ENCODE assay signal across 21 cellular contexts in the genomic region with DNA sequence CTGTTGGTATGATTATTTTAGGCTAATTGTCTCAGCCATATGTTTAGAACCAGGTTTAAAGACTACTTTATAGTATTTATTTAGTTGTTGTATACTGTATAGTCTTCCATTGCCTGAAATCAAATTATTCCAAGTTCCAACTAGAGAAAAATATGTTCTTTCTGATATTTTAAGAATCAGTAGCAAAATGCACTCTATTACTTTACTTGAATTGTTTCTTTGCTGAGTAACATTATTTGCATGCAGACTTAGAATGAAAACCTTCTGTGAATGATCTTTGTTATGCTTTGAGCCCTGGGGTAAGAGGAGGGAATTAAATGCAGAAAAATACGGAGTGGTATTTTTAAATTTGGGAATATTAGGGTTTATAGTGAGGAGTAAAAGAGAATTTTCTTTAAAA. TPM values are rescaled to one million over a fixed set of nuclear protein-coding genes. Genes with fewer than 3 reads are reported as not detected.
"Had no signal": no experiment of that assay in that cellular context is flagged by ENCODE, and none has a peak within 500 bp of the region (broad histone marks: within the 10 kb centered on the region; RNA-seq: fewer than 3 reads in every experiment).

No MANE protein-coding gene starts in this region.

- H3K27ac ChIP-seq: cardiac muscle cell, foreskin keratinocyte, neutrophil, right lobe of liver, uterus had no signal

- H3K4me3 ChIP-seq: cardiac muscle cell, mucosa of descending colon, right lobe of liver, uterus had no signal

- H3K36me3 ChIP-seq: cardiac muscle cell, neutrophil, right lobe of liver, uterus had no signal

- H3K9me3 ChIP-seq: mucosa of descending colon, neutrophil, right lobe of liver, uterus had no signal

- DNase-seq: activated CD4-positive, alpha-beta memory T cell treated with anti-CD3 and anti-CD28 coated beads, Interleukin-2, amount 10 ng/mL, durations not matched to agents 7 days and 5 days; activated CD4-positive, alpha-beta T cell treated with anti-CD3 and anti-CD28 coated beads for 1 hour; activated CD4-positive, alpha-beta T cell treated with anti-CD3 and anti-CD28 coated beads, Interleukin-2, amount 10 ng/mL, durations not matched to agents 7 days and 5 days; activated CD8-positive, alpha-beta memory T cell treated with anti-CD3 and anti-CD28 coated beads, Interleukin-2, amount 50 U/mL, for 48 hours; activated gamma-delta T cell treated with Interleukin-2 at 50 U/mL for 16 hours; activated naive CD8-positive, alpha-beta T cell treated with anti-CD3 and anti-CD28 coated beads, Interleukin-2, amount 50 U/mL, for 24 hours; activated T-cell treated with anti-CD3 and anti-CD28 coated beads, Interleukin-2, amount 50 U/mL, for 24 hours; cortex of kidney; foreskin keratinocyte; left cardiac atrium; left ventricle myocardium superior; mucosa of descending colon; right lobe of liver; stimulated activated CD4-positive, alpha-beta T cell treated with anti-CD3 and anti-CD28 coated beads, Interleukin-2, amount 100 ng/mL, for 48 hours; stimulated activated naive CD4-positive, alpha-beta T cell treated with Interleukin-2 at 50 U/mL for 16 hours; T-helper 2 cell; uterus had no signal

- H3K27me3 ChIP-seq: cardiac muscle cell, right lobe of liver, uterus had no signal

- ATAC-seq: activated naive CD8-positive, alpha-beta T cell treated with anti-CD3 and anti-CD28 coated beads, Interleukin-2, amount 50 U/mL, for 24 hours; esophagus mucosa; foreskin keratinocyte; left cardiac atrium; left ventricle myocardium superior; mucosa of descending colon; natural killer cell treated with Interleukin-12 subunit alpha and Interleukin-12 subunit beta and Interleukin-15 and Interleukin-18, amount 100 ng/mL, for 72 hours; right lobe of liver had no signal

- H3K4me1 ChIP-seq: foreskin keratinocyte, right lobe of liver, uterus had no signal

RNA-seq across cellular contexts. Expression of a gene that starts 47.9 kb away (rescaled TPM):
- total RNA-seq: activated CD4-positive, alpha-beta memory T cell treated with anti-CD3 and anti-CD28 coated beads, Interleukin-2, amount 10 ng/mL, durations not matched to agents 7 days and 5 days; activated CD4-positive, alpha-beta T cell treated with anti-CD3 and anti-CD28 coated beads, Interleukin-2, amount 10 ng/mL, durations not matched to agents 7 days and 5 days; foreskin keratinocyte; natural killer cell treated with Interleukin-12 subunit alpha and Interleukin-12 subunit beta and Interleukin-15 and Interleukin-18, amount 100 ng/mL, for 72 hours had no signal
